In the genomic region with DNA sequence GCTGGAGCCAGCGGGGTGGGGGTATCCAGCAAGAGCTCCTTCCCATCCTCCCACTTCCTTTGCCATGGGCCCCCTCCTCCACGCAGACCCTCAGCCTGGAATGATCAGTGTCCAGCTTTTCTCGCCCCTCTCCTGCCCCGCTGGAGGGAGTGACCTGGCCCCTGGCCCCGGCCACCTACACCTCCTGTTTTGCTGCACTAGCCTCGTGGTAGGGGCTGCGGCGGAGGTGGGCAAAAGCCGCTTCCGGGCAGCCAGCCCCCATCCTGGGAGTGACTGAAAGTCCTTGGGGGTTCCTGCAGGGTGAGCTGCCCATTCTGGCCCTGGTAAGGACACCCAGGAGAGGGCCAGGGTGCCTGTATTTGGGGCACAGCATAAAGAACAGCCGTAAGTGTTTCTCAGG, we compare ENCODE assay signal across 1 cellular context.
TF ChIP-seq lines count a peak whose summit lies in the region.

No MANE protein-coding gene starts in this region.

TF ChIP-seq in SK-N-SH, 30 proteins besides CTCF, POLR2A, EP300 and RAD21 (continued from another document):
- TF ChIP-seq, protein P1, sequence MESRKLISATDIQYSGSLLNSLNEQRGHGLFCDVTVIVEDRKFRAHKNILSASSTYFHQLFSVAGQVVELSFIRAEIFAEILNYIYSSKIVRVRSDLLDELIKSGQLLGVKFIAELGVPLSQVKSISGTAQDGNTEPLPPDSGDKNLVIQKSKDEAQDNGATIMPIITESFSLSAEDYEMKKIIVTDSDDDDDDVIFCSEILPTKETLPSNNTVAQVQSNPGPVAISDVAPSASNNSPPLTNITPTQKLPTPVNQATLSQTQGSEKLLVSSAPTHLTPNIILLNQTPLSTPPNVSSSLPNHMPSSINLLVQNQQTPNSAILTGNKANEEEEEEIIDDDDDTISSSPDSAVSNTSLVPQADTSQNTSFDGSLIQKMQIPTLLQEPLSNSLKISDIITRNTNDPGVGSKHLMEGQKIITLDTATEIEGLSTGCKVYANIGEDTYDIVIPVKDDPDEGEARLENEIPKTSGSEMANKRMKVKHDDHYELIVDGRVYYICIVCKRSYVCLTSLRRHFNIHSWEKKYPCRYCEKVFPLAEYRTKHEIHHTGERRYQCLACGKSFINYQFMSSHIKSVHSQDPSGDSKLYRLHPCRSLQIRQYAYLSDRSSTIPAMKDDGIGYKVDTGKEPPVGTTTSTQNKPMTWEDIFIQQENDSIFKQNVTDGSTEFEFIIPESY (IDR thresholded peaks at IDR 0.05; ENCODE audit: borderline replicate concordance, low read depth), result no peak
- TF ChIP-seq, protein P2, sequence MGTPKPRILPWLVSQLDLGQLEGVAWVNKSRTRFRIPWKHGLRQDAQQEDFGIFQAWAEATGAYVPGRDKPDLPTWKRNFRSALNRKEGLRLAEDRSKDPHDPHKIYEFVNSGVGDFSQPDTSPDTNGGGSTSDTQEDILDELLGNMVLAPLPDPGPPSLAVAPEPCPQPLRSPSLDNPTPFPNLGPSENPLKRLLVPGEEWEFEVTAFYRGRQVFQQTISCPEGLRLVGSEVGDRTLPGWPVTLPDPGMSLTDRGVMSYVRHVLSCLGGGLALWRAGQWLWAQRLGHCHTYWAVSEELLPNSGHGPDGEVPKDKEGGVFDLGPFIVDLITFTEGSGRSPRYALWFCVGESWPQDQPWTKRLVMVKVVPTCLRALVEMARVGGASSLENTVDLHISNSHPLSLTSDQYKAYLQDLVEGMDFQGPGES (IDR thresholded peaks at IDR 0.05; ENCODE audit: low read depth, low read length), result no peak
